15 cellular contexts compared by ENCODE assay signal in genomic region chr4:169174247-169174646, GRCh38.
"Had no signal": no experiment of that assay in that cellular context is flagged by ENCODE, and none has a peak within 500 bp of the region (broad histone marks: within the 10 kb centered on the region; RNA-seq: fewer than 3 reads in every experiment).

No MANE protein-coding gene starts in this region.

- H3K4me2 ChIP-seq: neural progenitor cell had no signal

- DNase-seq: activated CD4-positive, alpha-beta T cell treated with anti-CD3 and anti-CD28 coated beads, Interleukin-2, amount 50 U/mL, for 4 hours; activated gamma-delta T cell; activated naive CD8-positive, alpha-beta T cell treated with anti-CD3 and anti-CD28 coated beads for 36 hours; activated T-cell treated with anti-CD3 and anti-CD28 coated beads, Interleukin-2, amount 50 U/mL, for 48 hours; brain microvascular endothelial cell; dermis blood vessel endothelial cell; left lung; stomach had no signal

- H3K9me3 ChIP-seq: esophagus muscularis mucosa, left lung, stomach, thoracic aorta had no signal

- H3K36me3 Mint-ChIP-seq: activated naive CD8-positive, alpha-beta T cell treated with anti-CD3 and anti-CD28 coated beads for 36 hours; memory B cell had no signal

- H3K4me3 ChIP-seq: esophagus muscularis mucosa, left lung, neural progenitor cell, skin epidermis, stomach, thoracic aorta had no signal

- H3K27me3 Mint-ChIP-seq: activated naive CD8-positive, alpha-beta T cell treated with anti-CD3 and anti-CD28 coated beads for 36 hours; memory B cell had no signal

- H3K36me3 ChIP-seq: brain microvascular endothelial cell, esophagus muscularis mucosa, left lung, neural progenitor cell, stomach, thoracic aorta had no signal

- H3K9me3 Mint-ChIP-seq: activated naive CD8-positive, alpha-beta T cell treated with anti-CD3 and anti-CD28 coated beads for 36 hours; memory B cell; neural progenitor cell had no signal

- H3K27me3 ChIP-seq: brain microvascular endothelial cell, esophagus muscularis mucosa, left lung, neural progenitor cell, stomach had no signal

- ATAC-seq: activated CD4-positive, CD25-positive, alpha-beta regulatory T cell treated with anti-CD3 and anti-CD28 coated beads, Interleukin-2, amount 50 U/mL, for 24 hours; left lung had no signal

- H3K4me1 ChIP-seq: parathyroid adenoma had no signal

- H3K27ac ChIP-seq: brain microvascular endothelial cell, esophagus muscularis mucosa, left lung, neural progenitor cell, parathyroid adenoma, skin epidermis, stomach, thoracic aorta had no signal

- H3K79me2 ChIP-seq: parathyroid adenoma had no signal

- H3K4me1 Mint-ChIP-seq: activated naive CD8-positive, alpha-beta T cell treated with anti-CD3 and anti-CD28 coated beads for 36 hours had no signal

- H3K9ac ChIP-seq: neural progenitor cell, parathyroid adenoma had no signal

- H3K4me3 Mint-ChIP-seq: activated naive CD8-positive, alpha-beta T cell treated with anti-CD3 and anti-CD28 coated beads for 36 hours; memory B cell; neural progenitor cell had no signal

- H2AFZ ChIP-seq: neural progenitor cell, parathyroid adenoma had no signal

- H3K27ac Mint-ChIP-seq: activated naive CD8-positive, alpha-beta T cell treated with anti-CD3 and anti-CD28 coated beads for 36 hours; memory B cell; neural progenitor cell had no signal
